Comparison of ENCODE assay signal across 26 cellular contexts in the genomic region with DNA sequence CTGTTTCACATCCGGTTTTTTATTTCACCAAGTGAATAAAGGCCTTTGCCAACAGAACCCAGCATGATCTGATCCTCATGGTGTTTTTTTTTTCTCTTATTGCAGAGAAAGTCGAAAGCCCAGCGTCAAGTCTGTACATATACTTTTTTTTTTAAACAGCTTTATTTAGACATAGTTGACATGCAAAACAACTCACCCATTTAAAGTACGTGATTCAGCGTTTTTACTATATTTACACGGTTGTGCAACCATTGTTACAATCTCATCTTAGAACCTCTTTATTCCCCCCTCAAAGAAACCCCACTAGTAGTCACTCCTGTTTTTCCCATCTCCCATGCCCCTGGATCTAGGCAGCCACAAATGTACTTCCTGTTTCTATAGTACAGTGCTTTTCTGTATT. TPM values are rescaled to one million over a fixed set of nuclear protein-coding genes. Genes with fewer than 3 reads are reported as not detected.
"Had no signal": no experiment of that assay in that cellular context is flagged by ENCODE, and none has a peak within 500 bp of the region (broad histone marks: within the 10 kb centered on the region; RNA-seq: fewer than 3 reads in every experiment).

No MANE protein-coding gene starts in this region.

- H3K27ac ChIP-seq: brain microvascular endothelial cell, colonic mucosa, prostate gland, right atrium auricular region, tibial artery, vagina had no signal

- H3K9me3 ChIP-seq: colonic mucosa, prostate gland, right atrium auricular region, tibial artery, vagina had no signal

- H3K4me1 ChIP-seq: colonic mucosa, prostate gland, right atrium auricular region, tibial artery, vagina had no signal

- ATAC-seq: left lobe of liver; stimulated activated naive CD8-positive, alpha-beta T cell treated with anti-CD3 and anti-CD28 coated beads, Interleukin-15, Interleukin-2, amounts not matched to agents 100 U/mL and 50 U/mL, for 24 hours had no signal

- FAIRE-seq: frontal cortex, kidney had no signal

- DNase-seq: activated CD4-positive, alpha-beta T cell treated with anti-CD3 and anti-CD28 coated beads, Interleukin-2, amount 10 ng/mL, durations not matched to agents 7 days and 5 days; activated CD8-positive, alpha-beta memory T cell treated with anti-CD3 and anti-CD28 coated beads, Interleukin-2, amount 50 U/mL, for 4 hours; activated effector memory CD4-positive, alpha-beta T cell treated with Interleukin-2 at 50 U/mL for 16 hours; activated naive CD4-positive, alpha-beta T cell treated with anti-CD3 and anti-CD28 coated beads, Interleukin-2, amount 10 ng/mL, durations not matched to agents 7 days and 5 days; activated T-cell treated with anti-CD3 and anti-CD28 coated beads, Interleukin-2, amount 50 U/mL, for 48 hours; aorta; brain microvascular endothelial cell; colonic mucosa; endodermal cell; hypothalamus; kidney; stimulated activated naive CD8-positive, alpha-beta T cell treated with anti-CD3 and anti-CD28 coated beads, Interleukin-15, Interleukin-2, amounts not matched to agents 100 U/mL and 50 U/mL, for 24 hours; substantia nigra; T1000; tibial artery had no signal

- H3K4me3 ChIP-seq: colonic mucosa, prostate gland, right atrium auricular region, tibial artery, vagina had no signal

- H3K36me3 ChIP-seq: brain microvascular endothelial cell, colonic mucosa, prostate gland, right atrium auricular region, tibial artery, vagina had no signal

- H3K27me3 ChIP-seq: brain microvascular endothelial cell, colonic mucosa, right atrium auricular region, tibial artery, vagina had no signal

RNA-seq across cellular contexts. Expression of a gene that starts 29.5 kb away (rescaled TPM):
- total RNA-seq: activated CD4-positive, alpha-beta T cell treated with anti-CD3 and anti-CD28 coated beads, Interleukin-2, amount 10 ng/mL, durations not matched to agents 7 days and 5 days; aorta; colonic mucosa; endodermal cell; epithelial cell of proximal tubule; kidney; lung microvascular endothelial cell; mononuclear cell; omental fat pad; right atrium auricular region; skeletal muscle tissue; vagina had no signal
- polyA plus RNA-seq: aorta, neural cell had no signal
